In the genomic region with DNA sequence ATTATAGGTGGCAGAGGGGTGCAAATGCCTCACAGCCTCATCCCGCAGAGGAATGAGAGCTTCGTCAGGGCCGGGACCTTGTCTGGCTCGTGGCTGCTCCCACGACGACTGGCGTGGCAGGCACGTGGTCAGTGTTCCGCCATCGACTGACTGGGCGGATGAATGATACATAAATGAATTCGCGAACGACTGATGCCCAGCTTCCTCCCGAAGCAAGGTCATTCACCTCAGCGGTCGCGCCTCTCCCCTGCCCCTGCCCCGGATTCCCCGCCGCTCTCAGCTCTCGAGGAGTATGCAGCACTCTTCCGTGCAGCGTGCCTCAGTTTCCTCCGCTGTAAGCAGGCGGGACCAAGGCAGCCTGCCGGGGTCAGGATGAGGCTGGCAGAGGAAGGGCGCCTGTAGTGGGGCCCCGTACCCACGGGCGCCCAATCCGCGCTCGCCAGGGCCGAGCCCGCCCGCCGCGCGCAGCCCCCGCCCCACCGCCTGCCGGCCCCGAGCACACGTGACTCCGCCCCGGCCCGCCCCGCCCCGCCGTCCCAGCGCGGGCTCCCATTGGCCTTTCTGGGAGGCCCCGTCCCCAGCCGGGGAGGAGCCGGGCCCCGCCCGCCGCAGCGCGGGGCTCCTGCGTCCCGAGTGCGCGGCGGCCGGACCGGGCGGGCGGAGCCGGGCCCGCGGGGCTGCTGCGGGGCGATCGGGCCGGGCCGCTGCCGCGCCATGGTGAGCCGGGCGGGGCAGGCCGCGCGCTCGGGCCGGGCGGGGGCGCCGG, we compare ENCODE assay signal across 8 cellular contexts. TPM values are rescaled to one million over a fixed set of nuclear protein-coding genes. Genes with fewer than 3 reads are reported as not detected.
DNase-seq lines count a peak whose midpoint lies in the region; ATAC-seq lines count a peak whose summit lies in the region.

A gene (plus strand): TSS at position 632 of the 766 bp plus-strand sequence. CDS start 7,605 bp downstream, outside the sequence.

- H3K9ac ChIP-seq in ES-I3 (ENCODE audit: low read depth, low read length) = peak within 1 kb of the TSS; percentile 76

- no peaks in the 10 kb centered on the region for H3K9me3 ChIP-seq in ES-I3 (ENCODE audit: control insufficient read depth, insufficient read depth, low read length)
- H3K9me3 ChIP-seq in right cardiac atrium (ENCODE audit: control insufficient read depth, low read length) = no peaks in the 10 kb centered on the region

- 5% methylated on average over 89 of the region's 90 CpGs for WGBS in right cardiac atrium
- WGBS in urinary bladder = 5% methylated on average over 90 of the region's 90 CpGs

- H3K27me3 ChIP-seq in right cardiac atrium (ENCODE audit: control insufficient read depth, insufficient read depth) = no peaks in the 10 kb centered on the region

- H3K36me3 ChIP-seq in ES-I3 (ENCODE audit: insufficient read depth, low read length) (no peaks in the 10 kb centered on the region; the same call in 1 of the 2 replicates), urinary bladder (ENCODE audit: insufficient read depth) (no peaks in the 10 kb centered on the region)

- peak; percentile 88 to 92 for ATAC-seq in right cardiac atrium

- H3K27ac ChIP-seq in angular gyrus (ENCODE audit: low read depth, low read length) (peak within 1 kb of the TSS; percentile 66), right cardiac atrium (ENCODE audit: low read length) (peak within 1 kb of the TSS; percentile 62), urinary bladder (ENCODE audit: low read depth) (peak within 1 kb of the TSS; percentile 65)

- intact Hi-C loops in T-helper 2 cell treated with Interferon-gamma antibody and Interleukin-4, amounts not matched to agents 100 ng/mL and 5 ng/mL, for 36 hours (cut with micrococcal nuclease) = loop anchor here (1.0 to 10.0 kb wide), 3 partner anchors 74 to 703 kb away; a partner anchor contains a TSS
- intact Hi-C loops in right cardiac atrium (cut with DNase I) = no loop called here

- DNase-seq in HCEC 1CT = peak; percentile 69
- peak; percentile 40 for DNase-seq in NCI-H1048 (lab: John Stamatoyannopoulos, UW)
- peak; percentile 90 to 97 (median 96) for DNase-seq in right cardiac atrium
- peak; percentile 92 for DNase-seq in putamen (ENCODE audit: low spot score)

- peaks cover 37% of the 10 kb centered on the region; the same call in 1 of the 2 replicates for H3K4me1 ChIP-seq in ES-I3 (ENCODE audit: insufficient read depth, low read length)
- peaks cover 10% of the 10 kb centered on the region for H3K4me1 ChIP-seq in right cardiac atrium (ENCODE audit: control insufficient read depth, insufficient read depth, low read length)
- H3K4me1 ChIP-seq in urinary bladder (ENCODE audit: insufficient read depth) = peaks cover 1% of the 10 kb centered on the region

- H3K4me3 ChIP-seq in right cardiac atrium (ENCODE audit: low read length) (peak within 1 kb of the TSS; percentile 96), urinary bladder (ENCODE audit: low read depth, low read length) (peak within 1 kb of the TSS; percentile 88)

RNA-seq across cellular contexts. Expression of the gene that starts here (rescaled TPM):
- total RNA-seq in T-helper 2 cell treated with Interferon-gamma antibody and Interleukin-4, amounts not matched to agents 100 ng/mL and 5 ng/mL, for 36 hours = 11.8 TPM in 2 replicates
- total RNA-seq in right cardiac atrium (10 to 100 TPM; 24.8 to 33.3 (median 26.1) TPM), urinary bladder (11.4 TPM)
- polyA plus RNA-seq in right cardiac atrium (24.4 TPM), urinary bladder (28.3 TPM)

Comparison
In these comparisons a context has a peak if more than half of its experiments do, and no peak if none do; other contexts are left out.
1. Peak in every context shown above with its lines: DNase-seq, ATAC-seq, H3K4me3 ChIP-seq and H3K27ac ChIP-seq.
2. DNase-seq: peak in every context shown above with its lines; median percentile 96 in right cardiac atrium; 92 in putamen; 69 in HCEC 1CT; 40 in NCI-H1048.